ENCODE assay signal across 38 cellular contexts in genomic region chr3:107323723-107324122, GRCh38. TPM values are rescaled to one million over a fixed set of nuclear protein-coding genes. Genes with fewer than 3 reads are reported as not detected.
DNase-seq lines count a peak whose midpoint lies in the region; ATAC-seq and TF ChIP-seq lines count a peak whose summit lies in the region.
"Had no signal": no experiment of that assay in that cellular context is flagged by ENCODE, and none has a peak within 500 bp of the region (broad histone marks: within the 10 kb centered on the region; RNA-seq: fewer than 3 reads in every experiment).

No MANE protein-coding gene starts in this region.

- no peaks in the 10 kb centered on the region for H3K79me2 ChIP-seq in OCI-LY7 (ENCODE audit: insufficient read depth, low read depth, low read length)

- POLR2A ChIA-PET in OCI-LY7 (lab: Charles Lee), result interaction anchor here (0.6 kb wide), 1 partner anchor 32 kb away, joined by 3 read pairs; no protein-coding TSS in a partner anchor

- peak overlapping the region; percentile 67 for H3K27ac ChIP-seq in OCI-LY7 (ENCODE audit: low read depth, low read length, poor library complexity, severe bottlenecking)
- H3K27ac ChIP-seq: brain microvascular endothelial cell, esophagus muscularis mucosa, heart right ventricle, HL-60, KMS-11, Peyer's patch had no signal

- CTCF ChIA-PET in OCI-LY7 (lab: Charles Lee; ENCODE audit: unreplicated experiment), result no interaction called here

- no peaks in the 10 kb centered on the region for H3K9me2 ChIP-seq in OCI-LY7 (ENCODE audit: insufficient read depth, low read length)

- ATAC-seq in GM18519 (IDR thresholded peaks at IDR 0.05; ENCODE audit: low FRiP score, unreplicated experiment) (peak; percentile 78), GM19351 (IDR thresholded peaks at IDR 0.05; ENCODE audit: unreplicated experiment) (peak; percentile 63), HG02885 (IDR thresholded peaks at IDR 0.05; ENCODE audit: poor library complexity, unreplicated experiment) (peak; percentile 83), GM21515 (IDR thresholded peaks at IDR 0.05; ENCODE audit: unreplicated experiment) (no peak)
- ATAC-seq: activated CD4-positive, alpha-beta T cell treated with anti-CD3 and anti-CD28 coated beads for 36 hours; activated CD8-positive, alpha-beta T cell treated with anti-CD3 and anti-CD28 coated beads for 36 hours; heart right ventricle; right cardiac atrium had no signal

- peaks cover 44% of the 10 kb centered on the region for H3K4me1 ChIP-seq in OCI-LY7 (ENCODE audit: insufficient read depth, low read length, poor library complexity, severe bottlenecking)
- H3K4me1 ChIP-seq: esophagus muscularis mucosa, heart right ventricle, Peyer's patch had no signal

- peak overlapping the region; percentile 22 for H3K4me3 ChIP-seq in OCI-LY7 (ENCODE audit: low read depth, low read length, poor library complexity, severe bottlenecking)
- H3K4me3 ChIP-seq: esophagus muscularis mucosa, heart right ventricle, Peyer's patch, smooth muscle cell had no signal

- peak; percentile 77 for DNase-seq in OCI-LY7 (ENCODE audit: low spot score)
- no peak for DNase-seq in HPDE6-E6E7 (ENCODE audit: extremely low spot score)
- DNase-seq in DMS53 (lab: John Stamatoyannopoulos, UW), result no peak
- DNase-seq in A172 (ENCODE audit: low spot score), result no peak
- DNase-seq: ACHN; activated CD4-positive, alpha-beta T cell treated with anti-CD3 and anti-CD28 coated beads for 36 hours; activated CD8-positive, alpha-beta memory T cell treated with anti-CD3 and anti-CD28 coated beads, Interleukin-2, amount 50 U/mL, for 48 hours; activated CD8-positive, alpha-beta T cell treated with anti-CD3 and anti-CD28 coated beads for 36 hours; activated naive CD4-positive, alpha-beta T cell treated with anti-CD3 and anti-CD28 coated beads, Interleukin-2, amount 10 ng/mL, durations not matched to agents 7 days and 5 days; brain microvascular endothelial cell; CD4-positive, alpha-beta memory T cell; cerebellar nuclear complex; foreskin fibroblast; HCEC 1CT; heart right ventricle; MM.1S; NCI-H1930; NCI-H2227 treated with DMSO at 0.1 percent for 48 hours; NCI-H526 treated with DMSO at 0.1 percent for 48 hours; Peyer's patch; posterior cingulate gyrus; right cardiac atrium; SHP77; stimulated activated naive CD4-positive, alpha-beta T cell had no signal

- H3K36me3 ChIP-seq in OCI-LY7 (ENCODE audit: insufficient read depth, low read length), result no peaks in the 10 kb centered on the region; the same call in 1 of the 2 replicates
- H3K36me3 ChIP-seq: brain microvascular endothelial cell, esophagus muscularis mucosa, heart right ventricle, Peyer's patch had no signal

- no peaks in the 10 kb centered on the region for H4K20me1 ChIP-seq in OCI-LY7 (ENCODE audit: insufficient read depth, low read length)

- intact Hi-C loops in OCI-LY7 (cut with micrococcal nuclease; ENCODE audit: unreplicated experiment), result loop anchor here (2.0 kb wide), 1 partner anchor 107 kb away; no protein-coding TSS in a partner anchor

- peak overlapping the region; percentile 91 for H2AFZ ChIP-seq in OCI-LY7 (ENCODE audit: low read length)

- no peak for TF ChIP-seq CTCF in OCI-LY7 (conservative IDR thresholded peaks at IDR 0.05; ENCODE audit: low read length)

- peak overlapping the region; percentile 54 for H3K4me2 ChIP-seq in OCI-LY7 (ENCODE audit: low read length)
- H3K4me2 ChIP-seq: KMS-11, smooth muscle cell had no signal

- no TSS peak for BruUV-seq in OCI-LY7 (replicated peaks; lab: Mats Ljungman, UMichigan)

- no peaks in the 10 kb centered on the region for H3K9me3 ChIP-seq in OCI-LY7 (ENCODE audit: low read length)
- H3K9me3 ChIP-seq: esophagus muscularis mucosa, heart right ventricle, Peyer's patch had no signal

RNA-seq across cellular contexts. Expression of gene CCDC54, which starts 53.5 kb away (rescaled TPM):
- total RNA-seq in OCI-LY7 (2014; rRNA removed; shearing (Covaris generic)), result not detected in 2 replicates
- total RNA-seq in OCI-LY7 (2022), result not detected in 2 replicates
- not detected in 2 replicates for total RNA-seq in A172 (2014; rRNA removed; shearing (Covaris generic))
- total RNA-seq: activated CD4-positive, alpha-beta T cell treated with anti-CD3 and anti-CD28 coated beads for 36 hours; activated CD8-positive, alpha-beta T cell treated with anti-CD3 and anti-CD28 coated beads for 36 hours; activated T-helper 1 cell treated with anti-CD3 and anti-CD28 coated beads, Interleukin-12 subunit alpha, Interleukin-12 subunit beta, Interleukin-2, Interleukin-4 antibody, amounts not matched to agents 30 ng/mL and 10 ng/mL and 1 ng/mL, durations not matched to agents 14 hours and 24 hours and 36 hours; B cell; CD4-positive, alpha-beta memory T cell; dermis microvascular lymphatic vessel endothelial cell; esophagus muscularis mucosa; heart right ventricle; kidney epithelial cell; liver; myocyte; Peyer's patch; right cardiac atrium; smooth muscle cell had no signal
